Comparison of ENCODE assay signal across 9 cellular contexts in genomic region chr1:54153548-54154439, GRCh38. TPM values are rescaled to one million over a fixed set of nuclear protein-coding genes. Genes with fewer than 3 reads are reported as not detected.
DNase-seq lines count a peak whose midpoint lies in the region; ATAC-seq and TF ChIP-seq lines count a peak whose summit lies in the region.
"Had no signal": no experiment of that assay in that cellular context is flagged by ENCODE, and none has a peak within 500 bp of the region (broad histone marks: within the 10 kb centered on the region; RNA-seq: fewer than 3 reads in every experiment).

No MANE protein-coding gene starts in this region.

- H3K36me3 ChIP-seq in adrenal gland (replicated peaks in 1 of 2) = no peaks in the 10 kb centered on the region
- H3K36me3 ChIP-seq in upper lobe of left lung = no peaks in the 10 kb centered on the region

- intact Hi-C loops in adrenal gland (cut with DNase I) = no loop called here

- ATAC-seq in upper lobe of left lung (ENCODE audit: low FRiP score in 2 of 2) (peak; percentile 42 to 79), HG02973 (IDR thresholded peaks at IDR 0.05; ENCODE audit: unreplicated experiment) (no peak), HG03571 (IDR thresholded peaks at IDR 0.05; ENCODE audit: unreplicated experiment) (no peak), GM19467 (IDR thresholded peaks at IDR 0.05; ENCODE audit: unreplicated experiment) (no peak)

- 56 to 61% (median 60%) methylated on average over 17 to 19 of the region's 19 CpGs for WGBS in adrenal gland, 4 donors
- 66 to 71% methylated on average over 17 to 19 of the region's 19 CpGs for WGBS in upper lobe of left lung, 2 donors

- DNase-seq in DMS 273 (lab: John Stamatoyannopoulos, UW; ENCODE audit: unreplicated experiment) = peak; percentile 61
- no peak for DNase-seq in DMS 273 treated with DMSO at 0.1 percent for 48 hours (lab: John Stamatoyannopoulos, UW)
- peak; percentile 32 to 83 (median 79) for DNase-seq in adrenal gland
- DNase-seq in islet precursor cell = peak; percentile 78
- DNase-seq in upper lobe of left lung = peak in 1 of 2 donors; percentile 68

- TF ChIP-seq POLR2A in adrenal gland (IDR thresholded peaks at IDR 0.05) (no peak), upper lobe of left lung (IDR thresholded peaks at IDR 0.05) (no peak)

- peaks cover 0 to 8% of the 10 kb centered on the region in 2 donors for H3K4me1 ChIP-seq in adrenal gland (replicated peaks in 1 of 2)
- peaks cover 0 to 10% (median 3%) of the 10 kb centered on the region in 4 donors for H3K4me1 ChIP-seq in upper lobe of left lung

- H3K4me3 ChIP-seq in adrenal gland (no peak overlapping the region), upper lobe of left lung (no peak overlapping the region)

- TF ChIP-seq CTCF in adrenal gland (IDR thresholded peaks at IDR 0.05) (no peak), upper lobe of left lung (IDR thresholded peaks at IDR 0.05) (no peak)

- H3K27me3 ChIP-seq in adrenal gland (no peaks in the 10 kb centered on the region), upper lobe of left lung (no peaks in the 10 kb centered on the region)

- H3K9me3 ChIP-seq in adrenal gland (replicated peaks in 1 of 3) (no peaks in the 10 kb centered on the region), upper lobe of left lung (no peaks in the 10 kb centered on the region)

- H3K27ac ChIP-seq in adrenal gland (peak overlapping the region in 1 of 5 donors; percentile 18), upper lobe of left lung (peak overlapping the region in 2 of 4 donors; percentile 15 to 22)
- H3K27ac ChIP-seq: 22Rv1 had no signal

- TF ChIP-seq EP300 in upper lobe of left lung (IDR thresholded peaks at IDR 0.05) = no peak

RNA-seq across cellular contexts. Expression of gene CDCP2, which starts 1.0 kb away (rescaled TPM):
- total RNA-seq in adrenal gland (under 1 TPM in 4 of 8 donors, not detected in 4; 0.15 to 0.64 (median 0.26) TPM), upper lobe of left lung (not detected)
- under 1 TPM in 1 of 3 donors, not detected in 2; 0.05 TPM for polyA plus RNA-seq in adrenal gland

RNA-seq across cellular contexts. Expression of gene CYB5RL, which starts 46.0 kb away (rescaled TPM):
- total RNA-seq in adrenal gland (10 to 100 TPM in 6 of 8 donors, 1 to 10 TPM in 2; 5.8 to 21.6 (median 13.7) TPM), upper lobe of left lung (1 to 10 TPM; 2.7 to 10.0 (median 6.6) TPM)
- 1 to 10 TPM; 2.7 to 6.7 (median 5.2) TPM for polyA plus RNA-seq in adrenal gland

RNA-seq across cellular contexts. Expression of gene MRPL37, which starts 46.2 kb away (rescaled TPM):
- total RNA-seq in adrenal gland = 100 to 1,000 TPM in 7 of 8 donors, 10 to 100 TPM in 1; 75.4 to 160 (median 107) TPM
- polyA plus RNA-seq in adrenal gland = 100 to 1,000 TPM in 1 of 3 donors, 10 to 100 TPM in 2; 24.9 to 174 (median 28.7) TPM
- 10 to 100 TPM; 33.2 to 58.2 (median 47.0) TPM for total RNA-seq in upper lobe of left lung

Comparison
In these comparisons a context has a peak if more than half of its experiments do, and no peak if none do; other contexts are left out.
1. ATAC-seq: peak in upper lobe of left lung (2 of 2); none in HG02973 (single experiment), HG03571 (single experiment) and GM19467 (single experiment).